In the genomic region with DNA sequence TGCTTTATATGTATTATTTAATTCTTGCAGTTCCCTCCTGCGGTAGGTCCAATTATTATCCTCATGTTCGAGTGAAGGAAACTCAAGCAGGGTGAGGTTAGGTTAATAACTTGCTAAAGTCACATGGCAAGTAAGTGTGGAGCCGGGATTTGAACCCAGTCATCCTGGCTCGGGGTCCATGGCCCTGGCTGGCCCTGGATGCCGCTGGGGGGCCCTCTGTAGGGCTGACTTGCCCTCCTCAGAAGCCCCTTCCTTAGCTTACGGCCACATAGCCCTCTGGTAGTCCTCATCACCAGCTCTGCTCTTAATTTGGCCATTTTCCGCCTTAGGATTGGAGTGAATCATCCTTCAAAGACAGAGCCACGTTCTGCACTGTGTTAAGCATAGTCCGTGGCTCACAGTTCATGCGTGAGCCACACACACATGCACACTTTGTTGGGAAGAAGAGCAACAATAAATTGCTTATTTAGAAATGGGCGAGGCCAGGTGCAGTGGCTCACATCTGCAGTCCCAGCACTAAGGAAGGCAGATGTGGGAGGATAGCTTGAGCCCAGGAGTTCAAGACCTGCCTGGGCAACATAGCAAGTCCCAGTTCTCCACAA, we compare ENCODE assay signal across 19 cellular contexts.
DNase-seq lines count a peak whose midpoint lies in the region; ATAC-seq, FAIRE-seq and TF ChIP-seq lines count a peak whose summit lies in the region.
"Had no signal": no experiment of that assay in that cellular context is flagged by ENCODE, and none has a peak within 500 bp of the region (broad histone marks: within the 10 kb centered on the region; RNA-seq: fewer than 3 reads in every experiment).

No MANE protein-coding gene starts in this region.

- H3K9ac ChIP-seq in K562 (ENCODE audit: insufficient read depth in 1 of 2, low read depth in 2 of 2, low read length in 2 of 2) (peak overlapping the region; percentile 14 to 70), Karpas-422 (ENCODE audit: low read length) (no peak overlapping the region)
- H3K9ac ChIP-seq: GM23248 had no signal

- CTCF ChIA-PET in K562 (lab: Yijun Ruan, JAX; ENCODE audit: low intra/inter-chr PET ratio), result no interaction called here

- no peak for TF ChIP-seq EP300 in K562 (IDR thresholded peaks at IDR 0.05; ENCODE audit: low read length)

- H3K36me3 Mint-ChIP-seq in activated naive CD8-positive, alpha-beta T cell treated with anti-CD3 and anti-CD28 coated beads, Interleukin-2, amount 10 ng/mL, durations not matched to agents 7 days and 5 days, result peaks cover 16% of the 10 kb centered on the region
- peaks cover 10% of the 10 kb centered on the region for H3K36me3 Mint-ChIP-seq in activated naive CD8-positive, alpha-beta T cell treated with anti-CD3 and anti-CD28 coated beads for 36 hours

- H3K27ac Mint-ChIP-seq in activated naive CD8-positive, alpha-beta T cell treated with anti-CD3 and anti-CD28 coated beads, Interleukin-2, amount 10 ng/mL, durations not matched to agents 7 days and 5 days, result peak overlapping the region; percentile 32
- no peak overlapping the region for H3K27ac Mint-ChIP-seq in activated naive CD8-positive, alpha-beta T cell treated with anti-CD3 and anti-CD28 coated beads for 36 hours
- H3K27ac Mint-ChIP-seq: H9 had no signal

- H3K27me3 ChIP-seq in K562 (ENCODE audit: control insufficient read depth in 2 of 2, insufficient read depth in 2 of 2, low read length in 2 of 2) (no peaks in the 10 kb centered on the region), Karpas-422 (ENCODE audit: low read length) (no peaks in the 10 kb centered on the region)
- H3K27me3 ChIP-seq: BE2C, MG63 had no signal

- no peaks in the 10 kb centered on the region for H3K9me2 ChIP-seq in Karpas-422 (replicated peaks; ENCODE audit: insufficient read depth, low read length)

- 69% methylated on average over 11 of the region's 11 CpGs for WGBS in K562 (ENCODE audit: insufficient coverage, low coverage, missing lambda C conversion rate)

- no peak overlapping the region for H3K4me3 Mint-ChIP-seq in activated naive CD8-positive, alpha-beta T cell treated with anti-CD3 and anti-CD28 coated beads, Interleukin-2, amount 10 ng/mL, durations not matched to agents 7 days and 5 days
- H3K4me3 Mint-ChIP-seq in activated naive CD8-positive, alpha-beta T cell treated with anti-CD3 and anti-CD28 coated beads for 36 hours, result no peak overlapping the region
- H3K4me3 Mint-ChIP-seq: H9 had no signal

- H4K20me1 ChIP-seq in K562 (replicated peaks; ENCODE audit: control insufficient read depth, insufficient read depth, low read length), result no peaks in the 10 kb centered on the region
- H4K20me1 ChIP-seq in Karpas-422 (ENCODE audit: insufficient read depth, low read depth, low read length), result no peaks in the 10 kb centered on the region

- H3K36me3 ChIP-seq in K562 (ENCODE audit: control insufficient read depth, insufficient read depth, low read length) (peaks cover 3% of the 10 kb centered on the region; the same call in 1 of the 3 replicates), Karpas-422 (ENCODE audit: insufficient read depth, low read length) (no peaks in the 10 kb centered on the region)
- H3K36me3 ChIP-seq: BE2C, MG63 had no signal

- DNase-seq in activated naive CD8-positive, alpha-beta T cell treated with anti-CD3 and anti-CD28 coated beads, Interleukin-2, amount 10 ng/mL, durations not matched to agents 7 days and 5 days, result no peak
- no peak for DNase-seq in activated naive CD8-positive, alpha-beta T cell treated with anti-CD3 and anti-CD28 coated beads for 36 hours
- DNase-seq in K562 (ENCODE audit: extremely low read depth in 1 of 4, low spot score in 3 of 4) (peak in 1 of 4 experiments; percentile 35), mesenteric fat pad (ENCODE audit: low spot score) (peak; percentile 72), coronary artery (ENCODE audit: low spot score) (no peak), SW480 (ENCODE audit: low spot score) (no peak), Karpas-422 (no peak)
- DNase-seq: ACHN, BE2C, GM23248, H9, KBM-7, MG63, NCI-H2029 treated with DMSO at 0.1 percent for 48 hours, NCI-H526 treated with DMSO at 0.1 percent for 48 hours, PC-9 had no signal

- H3K27me3 Mint-ChIP-seq in activated naive CD8-positive, alpha-beta T cell treated with anti-CD3 and anti-CD28 coated beads, Interleukin-2, amount 10 ng/mL, durations not matched to agents 7 days and 5 days, result no peaks in the 10 kb centered on the region
- H3K27me3 Mint-ChIP-seq in activated naive CD8-positive, alpha-beta T cell treated with anti-CD3 and anti-CD28 coated beads for 36 hours, result peaks cover 3% of the 10 kb centered on the region

- 0 out of 4 replicates have a peak, but pooled peaks of 1 of the 2 experiments have one; percentile 4 for TF ChIP-seq RAD21 in K562 (CRISPR knock-in tag; conservative IDR thresholded peaks at IDR 0.05 in 1 of 2, IDR thresholded peaks at IDR 0.05 in 1 of 2)

- H3K9me1 ChIP-seq in K562 (ENCODE audit: control insufficient read depth, insufficient read depth, low read length), result no peaks in the 10 kb centered on the region

- H3K4me1 ChIP-seq in K562 (replicated peaks in 1 of 2; ENCODE audit: control insufficient read depth in 2 of 2, insufficient read depth in 2 of 2, low read length in 2 of 2) (peaks cover 40 to 47% of the 10 kb centered on the region in 2 experiments; a peak in 4 of 5 replicates), Karpas-422 (ENCODE audit: low read length) (no peaks in the 10 kb centered on the region)

- no peak for ATAC-seq in activated naive CD8-positive, alpha-beta T cell treated with anti-CD3 and anti-CD28 coated beads, Interleukin-2, amount 10 ng/mL, durations not matched to agents 7 days and 5 days (ENCODE audit: low read depth)
- ATAC-seq in K562, result no peak
- ATAC-seq: Right ventricle myocardium inferior had no signal

- H3K9me3 ChIP-seq in K562 (replicated peaks; ENCODE audit: control insufficient read depth, insufficient read depth, low read depth, low read length), result no peaks in the 10 kb centered on the region
- no peaks in the 10 kb centered on the region for H3K9me3 ChIP-seq in Karpas-422 (ENCODE audit: low read length)
- H3K9me3 ChIP-seq: BE2C, MG63 had no signal

- no peak for FAIRE-seq in K562 (lab: Jason Lieb, UNC)
- FAIRE-seq: D721Med had no signal

- H3K4me2 ChIP-seq in K562 (ENCODE audit: insufficient read depth, low read length) (peak overlapping the region; percentile 30; the same call in 1 of the 2 replicates), Karpas-422 (ENCODE audit: low read depth, low read length, poor library complexity, severe bottlenecking) (no peak overlapping the region)
- H3K4me2 ChIP-seq: PC-9 had no signal

- in situ Hi-C loops in K562 (cut with MboI), result no loop called here

- POLR2A ChIA-PET in activated naive CD8-positive, alpha-beta T cell treated with anti-CD3 and anti-CD28 coated beads, Interleukin-2, amount 10 ng/mL, durations not matched to agents 7 days and 5 days (lab: Charles Lee), result no interaction called here
- POLR2A ChIA-PET in K562 (lab: Yijun Ruan, JAX), result interaction anchor here (1.1 to 2.8 kb wide), 3 partner anchors 10 to 189 kb away, joined by 3 to 21 read pairs (median 5); partner anchors contain the start of gene TMEM242

- no TSS peak for BruUV-seq in K562 (replicated peaks; lab: Mats Ljungman, UMichigan)

- H3K4me3 ChIP-seq in K562 (no peak overlapping the region), coronary artery (no peak overlapping the region), Karpas-422 (ENCODE audit: low read length) (no peak overlapping the region)
- H3K4me3 ChIP-seq: GM23248, MG63, PC-9 had no signal

- no peak for TF ChIP-seq POLR2A in K562 (conservative IDR thresholded peaks at IDR 0.05)

- H3K79me2 ChIP-seq in K562 (ENCODE audit: control insufficient read depth, insufficient read depth, low read length) (peaks cover 36% of the 10 kb centered on the region), Karpas-422 (ENCODE audit: low read length) (no peaks in the 10 kb centered on the region)

- no peak for TF ChIP-seq CTCF in K562 (IDR thresholded peaks at IDR 0.05 in 2 of 3, conservative IDR thresholded peaks at IDR 0.05 in 1 of 3; ENCODE audit: insufficient read depth in 2 of 3, low read depth in 1 of 3, low read length in 3 of 3)
- no peak for TF ChIP-seq CTCF in coronary artery (IDR thresholded peaks at IDR 0.05)

- intact Hi-C loops in K562 (cut with micrococcal nuclease), result loop anchor here (10.0 kb wide), 1 partner anchor 1867 kb away; no protein-coding TSS in a partner anchor

- peak overlapping the region; percentile 98 for H3K27ac ChIP-seq in K562 (ENCODE audit: extremely low read depth, low read depth, low read length)
- no peak overlapping the region for H3K27ac ChIP-seq in coronary artery
- no peak overlapping the region for H3K27ac ChIP-seq in Karpas-422 (ENCODE audit: low read length)
- H3K27ac ChIP-seq: 22Rv1, GM23248, PC-9 had no signal

- H2AFZ ChIP-seq in K562 (ENCODE audit: low read depth, low read length) (peak overlapping the region; percentile 49), Karpas-422 (ENCODE audit: low read length) (no peak overlapping the region)
- H2AFZ ChIP-seq: GM23248, PC-9 had no signal

- H3K4me1 Mint-ChIP-seq in activated naive CD8-positive, alpha-beta T cell treated with anti-CD3 and anti-CD28 coated beads, Interleukin-2, amount 10 ng/mL, durations not matched to agents 7 days and 5 days, result peaks cover 9% of the 10 kb centered on the region
- peaks cover 13% of the 10 kb centered on the region for H3K4me1 Mint-ChIP-seq in activated naive CD8-positive, alpha-beta T cell treated with anti-CD3 and anti-CD28 coated beads for 36 hours

- H3K9me3 Mint-ChIP-seq in activated naive CD8-positive, alpha-beta T cell treated with anti-CD3 and anti-CD28 coated beads, Interleukin-2, amount 10 ng/mL, durations not matched to agents 7 days and 5 days, result peaks cover 9% of the 10 kb centered on the region
- peaks cover 7% of the 10 kb centered on the region for H3K9me3 Mint-ChIP-seq in activated naive CD8-positive, alpha-beta T cell treated with anti-CD3 and anti-CD28 coated beads for 36 hours

TF ChIP-seq in K562, 482 proteins besides CTCF, POLR2A, EP300 and RAD21 (continues in another document):
- TF ChIP-seq ZNF583 (CRISPR knock-in tag; IDR thresholded peaks at IDR 0.05), result no peak
